ENCODE assay signal across 14 cellular contexts in the genomic region with DNA sequence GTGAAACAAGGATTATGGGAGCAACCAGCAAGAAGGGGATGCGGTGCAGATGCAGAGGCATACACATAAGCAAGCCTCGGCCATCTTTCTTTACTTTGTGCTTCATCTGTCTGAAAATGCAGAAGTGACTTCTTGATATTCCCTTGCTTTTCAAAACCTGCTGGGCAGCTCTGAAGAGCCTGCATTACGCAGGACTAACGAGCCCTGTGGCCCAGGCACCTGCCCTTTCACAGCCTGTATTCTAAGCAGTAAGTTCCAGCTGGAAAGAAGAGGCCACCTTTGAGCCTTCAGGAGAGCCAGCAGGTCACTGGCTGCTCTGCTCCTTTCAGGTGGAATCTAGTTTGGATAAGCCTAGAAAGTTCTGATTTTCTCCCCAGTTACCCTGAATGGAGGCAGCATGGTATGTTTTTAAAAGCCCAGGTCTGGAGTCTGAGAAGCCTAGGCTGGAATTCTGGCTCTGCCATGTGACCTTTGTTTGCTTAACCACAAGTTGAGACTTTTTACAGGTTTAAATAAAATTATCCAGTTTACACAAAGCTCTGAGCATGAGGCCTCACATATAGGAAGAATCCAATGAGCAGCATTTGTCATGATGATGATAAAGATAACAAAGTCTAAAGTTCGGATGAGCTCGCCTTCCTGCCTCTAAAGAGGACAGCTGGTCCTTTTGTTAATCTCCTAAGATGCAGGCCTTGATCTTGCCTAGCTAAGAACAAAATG.
A peak's percentile ranks its signal among the peaks of the same experiment; 100 is the strongest.
DNase-seq lines count a peak whose midpoint lies in the region; ATAC-seq, FAIRE-seq and TF ChIP-seq lines count a peak whose summit lies in the region.
"Had no signal": no experiment of that assay in that cellular context is flagged by ENCODE, and none has a peak within 500 bp of the region (broad histone marks: within the 10 kb centered on the region; RNA-seq: fewer than 3 reads in every experiment).

No MANE protein-coding gene starts in this region.

- FAIRE-seq in RCC 7860 (lab: Jason Lieb, UNC) (no peak), kidney (lab: Jason Lieb, UNC) (no peak)

- POLR2A ChIA-PET in activated CD4-positive, alpha-beta T cell treated with anti-CD3 and anti-CD28 coated beads, Interleukin-2, amount 10 ng/mL, durations not matched to agents 7 days and 5 days (lab: Charles Lee) = no interaction called here

- no peak for TF ChIP-seq CTCF in kidney (IDR thresholded peaks at IDR 0.05; ENCODE audit: borderline replicate concordance, extremely low read depth, insufficient read depth)
- TF ChIP-seq CTCF in thyroid gland (IDR thresholded peaks at IDR 0.05) = no peak

- intact Hi-C loops in kidney (cut with DNase I) = no loop called here
- intact Hi-C loops in thyroid gland (cut with DNase I) = loop anchor here (10.0 kb wide), 1 partner anchor 112 kb away; no protein-coding TSS in a partner anchor

- WGBS in thyroid gland, 2 donors = 48 to 63% methylated on average over 4 to 6 of the region's 6 CpGs

- peak overlapping the region; percentile 77 to 86 for H3K27ac ChIP-seq in kidney (ENCODE audit: low read depth in 2 of 2, low read length in 2 of 2)
- H3K27ac ChIP-seq in thyroid gland = peak overlapping the region; percentile 62 to 94 (median 77)
- H3K27ac ChIP-seq: GM23248, tibial artery had no signal

- DNase-seq in activated T-cell treated with anti-CD3 and anti-CD28 coated beads, Interleukin-2, amount 50 U/mL, for 72 hours = no peak
- DNase-seq in activated T-cell treated with anti-CD3 and anti-CD28 coated beads, Interleukin-2, amount 50 U/mL, for 4 hours = no peak
- peak; percentile 40 for DNase-seq in RCC 7860 (ENCODE audit: low spot score)
- DNase-seq in kidney = no peak
- peak; percentile 60 to 64 for DNase-seq in thyroid gland
- no peak for DNase-seq in activated effector memory CD4-positive, alpha-beta T cell treated with anti-CD3 and anti-CD28 coated beads, Interleukin-2, amount 50 U/mL, for 16 hours
- DNase-seq in effector CD8-positive, alpha-beta T cell (lab: John Stamatoyannopoulos, UW) = no peak
- no peak for DNase-seq in activated CD4-positive, alpha-beta T cell treated with anti-CD3 and anti-CD28 coated beads, Interleukin-2, amount 10 ng/mL, durations not matched to agents 7 days and 5 days
- DNase-seq: activated CD4-positive, alpha-beta T cell treated with anti-CD3 and anti-CD28 coated beads, Interleukin-2, amount 50 U/mL, for 1 hour; GM23248; mammary epithelial cell; NCI-H1105 had no signal

- no peaks in the 10 kb centered on the region for H3K27me3 ChIP-seq in thyroid gland
- H3K27me3 ChIP-seq: tibial artery had no signal

- H3K27ac Mint-ChIP-seq in activated T-cell treated with anti-CD3 and anti-CD28 coated beads, Interleukin-2, amount 50 U/mL, for 72 hours = peak overlapping the region; percentile 66
- no peak overlapping the region for H3K27ac Mint-ChIP-seq in activated CD4-positive, alpha-beta T cell treated with anti-CD3 and anti-CD28 coated beads, Interleukin-2, amount 10 ng/mL, durations not matched to agents 7 days and 5 days

- ATAC-seq in activated T-cell treated with anti-CD3 and anti-CD28 coated beads, Interleukin-2, amount 50 U/mL, for 72 hours (replicated peaks in 1 of 2) = no peak
- ATAC-seq in activated T-cell treated with anti-CD3 and anti-CD28 coated beads, Interleukin-2, amount 50 U/mL, for 4 hours = no peak

- no peak overlapping the region for H3K4me3 ChIP-seq in kidney (ENCODE audit: low read length in 2 of 2)
- H3K4me3 ChIP-seq in thyroid gland (replicated peaks in 1 of 3) = no peak overlapping the region
- H3K4me3 ChIP-seq: GM23248, tibial artery had no signal

- no peak overlapping the region for H3K4me3 Mint-ChIP-seq in activated T-cell treated with anti-CD3 and anti-CD28 coated beads, Interleukin-2, amount 50 U/mL, for 72 hours
- no peak overlapping the region for H3K4me3 Mint-ChIP-seq in activated T-cell treated with anti-CD3 and anti-CD28 coated beads, Interleukin-2, amount 50 U/mL, for 4 hours
- no peak overlapping the region for H3K4me3 Mint-ChIP-seq in activated CD4-positive, alpha-beta T cell treated with anti-CD3 and anti-CD28 coated beads, Interleukin-2, amount 10 ng/mL, durations not matched to agents 7 days and 5 days
- H3K4me3 Mint-ChIP-seq: IgD-negative memory B cell had no signal

- peaks cover 59 to 74% of the 10 kb centered on the region in 2 donors for H3K36me3 ChIP-seq in kidney (ENCODE audit: control insufficient read depth in 1 of 2, insufficient read depth in 2 of 2, low read length in 2 of 2)
- H3K36me3 ChIP-seq in thyroid gland = peaks cover 61 to 73% of the 10 kb centered on the region in 2 donors

- peaks cover 29% of the 10 kb centered on the region for H3K4me1 Mint-ChIP-seq in activated T-cell treated with anti-CD3 and anti-CD28 coated beads, Interleukin-2, amount 50 U/mL, for 72 hours (ENCODE audit: low read depth)
- peaks cover 10% of the 10 kb centered on the region for H3K4me1 Mint-ChIP-seq in activated T-cell treated with anti-CD3 and anti-CD28 coated beads, Interleukin-2, amount 50 U/mL, for 4 hours (ENCODE audit: low read depth)
- peaks cover 22% of the 10 kb centered on the region for H3K4me1 Mint-ChIP-seq in activated CD4-positive, alpha-beta T cell treated with anti-CD3 and anti-CD28 coated beads, Interleukin-2, amount 10 ng/mL, durations not matched to agents 7 days and 5 days
- H3K4me1 Mint-ChIP-seq: IgD-negative memory B cell had no signal

- peaks cover 24 to 45% of the 10 kb centered on the region in 2 donors for H3K36me3 Mint-ChIP-seq in activated T-cell treated with anti-CD3 and anti-CD28 coated beads, Interleukin-2, amount 50 U/mL, for 72 hours (ENCODE audit: insufficient read depth in 2 of 2)
- peaks cover 57% of the 10 kb centered on the region for H3K36me3 Mint-ChIP-seq in activated T-cell treated with anti-CD3 and anti-CD28 coated beads, Interleukin-2, amount 50 U/mL, for 4 hours (ENCODE audit: insufficient read depth)
- peaks cover 62% of the 10 kb centered on the region for H3K36me3 Mint-ChIP-seq in activated CD4-positive, alpha-beta T cell treated with anti-CD3 and anti-CD28 coated beads, Interleukin-2, amount 10 ng/mL, durations not matched to agents 7 days and 5 days (ENCODE audit: low read depth)

- no peak overlapping the region for H3K9ac ChIP-seq in kidney (ENCODE audit: low read length in 2 of 2)
- H3K9ac ChIP-seq: GM23248 had no signal

- H3K27me3 Mint-ChIP-seq in activated T-cell treated with anti-CD3 and anti-CD28 coated beads, Interleukin-2, amount 50 U/mL, for 72 hours (ENCODE audit: low read depth) = no peaks in the 10 kb centered on the region
- no peaks in the 10 kb centered on the region for H3K27me3 Mint-ChIP-seq in activated T-cell treated with anti-CD3 and anti-CD28 coated beads, Interleukin-2, amount 50 U/mL, for 4 hours (ENCODE audit: low read depth)
- no peaks in the 10 kb centered on the region for H3K27me3 Mint-ChIP-seq in activated CD4-positive, alpha-beta T cell treated with anti-CD3 and anti-CD28 coated beads, Interleukin-2, amount 10 ng/mL, durations not matched to agents 7 days and 5 days
- H3K27me3 Mint-ChIP-seq: IgD-negative memory B cell had no signal

- H3K4me1 ChIP-seq in kidney (ENCODE audit: control insufficient read depth in 1 of 2, insufficient read depth in 1 of 2, low read depth in 1 of 2, low read length in 2 of 2) = peaks cover 16 to 20% of the 10 kb centered on the region in 2 donors
- peaks cover 21 to 40% of the 10 kb centered on the region in 2 donors for H3K4me1 ChIP-seq in thyroid gland

- CTCF ChIA-PET in activated CD4-positive, alpha-beta T cell treated with anti-CD3 and anti-CD28 coated beads, Interleukin-2, amount 10 ng/mL, durations not matched to agents 7 days and 5 days (lab: Charles Lee) = interaction anchor here (1.2 to 2.4 kb wide), 3 partner anchors 14 to 180 kb away, joined by 3 to 9 read pairs (median 3); no protein-coding TSS in a partner anchor

- H3K9me3 ChIP-seq in kidney (ENCODE audit: control insufficient read depth in 1 of 2, low read length in 2 of 2) = no peaks in the 10 kb centered on the region
- no peaks in the 10 kb centered on the region for H3K9me3 ChIP-seq in thyroid gland
- H3K9me3 ChIP-seq: tibial artery had no signal

- no peak for TF ChIP-seq POLR2A in thyroid gland (IDR thresholded peaks at IDR 0.05)

- no peaks in the 10 kb centered on the region for H3K9me3 Mint-ChIP-seq in activated T-cell treated with anti-CD3 and anti-CD28 coated beads, Interleukin-2, amount 50 U/mL, for 72 hours
- no peaks in the 10 kb centered on the region for H3K9me3 Mint-ChIP-seq in activated T-cell treated with anti-CD3 and anti-CD28 coated beads, Interleukin-2, amount 50 U/mL, for 4 hours
- no peaks in the 10 kb centered on the region for H3K9me3 Mint-ChIP-seq in activated CD4-positive, alpha-beta T cell treated with anti-CD3 and anti-CD28 coated beads, Interleukin-2, amount 10 ng/mL, durations not matched to agents 7 days and 5 days
- H3K9me3 Mint-ChIP-seq: IgD-negative memory B cell had no signal

Comparison
In these comparisons a context has a peak if more than half of its experiments do, and no peak if none do; other contexts are left out.
1. DNase-seq: peak in RCC 7860 (single experiment) and thyroid gland (2 of 2); none in activated T-cell treated with anti-CD3 and anti-CD28 coated beads, Interleukin-2, amount 50 U/mL, for 72 hours (0 of 2), activated T-cell treated with anti-CD3 and anti-CD28 coated beads, Interleukin-2, amount 50 U/mL, for 4 hours (single experiment), kidney (single experiment), activated effector memory CD4-positive, alpha-beta T cell treated with anti-CD3 and anti-CD28 coated beads, Interleukin-2, amount 50 U/mL, for 16 hours (single experiment), effector CD8-positive, alpha-beta T cell (single experiment) and activated CD4-positive, alpha-beta T cell treated with anti-CD3 and anti-CD28 coated beads, Interleukin-2, amount 10 ng/mL, durations not matched to agents 7 days and 5 days (single experiment).